ENCODE assay signal across 25 cellular contexts in genomic region chr5:141345327-141345726, GRCh38. TPM values are rescaled to one million over a fixed set of nuclear protein-coding genes. Genes with fewer than 3 reads are reported as not detected.
"Had no signal": no experiment of that assay in that cellular context is flagged by ENCODE, and none has a peak within 500 bp of the region (broad histone marks: within the 10 kb centered on the region; RNA-seq: fewer than 3 reads in every experiment).

No MANE protein-coding gene starts in this region.

- H3K9me3 ChIP-seq: testis had no signal

- H3K27ac ChIP-seq: breast epithelium, dorsolateral prefrontal cortex, epithelial cell of prostate, gastroesophageal sphincter, lower lobe of right lung, sigmoid colon, testis, upper lobe of left lung, WERI-Rb-1 had no signal

- H3K27me3 ChIP-seq: breast epithelium, testis, upper lobe of left lung had no signal

- H3K4me2 ChIP-seq: smooth muscle cell had no signal

- H3K36me3 ChIP-seq: breast epithelium, lower lobe of right lung, sigmoid colon, upper lobe of left lung, WERI-Rb-1 had no signal

- DNase-seq: activated CD4-positive, alpha-beta T cell treated with anti-CD3 and anti-CD28 coated beads for 1 hour; activated CD4-positive, alpha-beta T cell treated with anti-CD3 and anti-CD28 coated beads, Interleukin-2, amount 50 U/mL, for 4 hours; activated CD8-positive, alpha-beta memory T cell treated with anti-CD3 and anti-CD28 coated beads for 24 hours; activated CD8-positive, alpha-beta memory T cell treated with anti-CD3 and anti-CD28 coated beads, Interleukin-2, amount 50 U/mL, for 4 hours; activated naive CD4-positive, alpha-beta T cell; activated T-cell treated with anti-CD3 and anti-CD28 coated beads, Interleukin-2, amount 50 U/mL, for 24 hours; amniotic stem cell; dorsolateral prefrontal cortex; head of caudate nucleus; islet precursor cell; left cardiac atrium; lower lobe of right lung; naive B cell; occipital lobe; sigmoid colon; stimulated activated CD4-positive, alpha-beta T cell treated with anti-CD3 and anti-CD28 coated beads, Interleukin-15, amount 100 ng/mL, for 24 hours; T-helper 1 cell; testis; WERI-Rb-1 had no signal

- ATAC-seq: gastroesophageal sphincter; left cardiac atrium; lower lobe of right lung; stimulated activated memory B cell treated with anti-CD40 and anti-IgM and Interleukin-4, amounts not matched to agents 10 μg/mL and 1 μg/mL and 100 μg/mL, for 72 hours had no signal

- H3K4me1 ChIP-seq: breast epithelium, gastroesophageal sphincter, lower lobe of right lung, sigmoid colon, testis had no signal

- H3K4me3 ChIP-seq: dorsolateral prefrontal cortex, gastroesophageal sphincter, lower lobe of right lung, sigmoid colon, smooth muscle cell, testis, upper lobe of left lung had no signal

RNA-seq across cellular contexts. Expression of gene PCDHGA3, which starts 1.7 kb away (rescaled TPM):
- polyA plus RNA-seq: smooth muscle cell had no signal

RNA-seq across cellular contexts. Expression of gene PCDHGA2, which starts 6.8 kb away (rescaled TPM):
- polyA plus RNA-seq: smooth muscle cell had no signal

RNA-seq across cellular contexts. Expression of gene PCDHGA4, which starts 9.5 kb away (rescaled TPM):
- polyA plus RNA-seq: smooth muscle cell had no signal

RNA-seq across cellular contexts. Expression of gene PCDHGB2, which starts 14.5 kb away (rescaled TPM):
- polyA plus RNA-seq: smooth muscle cell had no signal
